8 cellular contexts compared by ENCODE assay signal in genomic region chr7:138000081-138000701, GRCh38. TPM values are rescaled to one million over a fixed set of nuclear protein-coding genes. Genes with fewer than 3 reads are reported as not detected.
DNase-seq lines count a peak whose midpoint lies in the region; ATAC-seq and TF ChIP-seq lines count a peak whose summit lies in the region.

No MANE protein-coding gene starts in this region.

- H3K9ac ChIP-seq in NT2/D1 (ENCODE audit: insufficient read length, low read depth), result peak overlapping the region; percentile 7

- H3K4me3 Mint-ChIP-seq in T-helper 1 cell treated with Interleukin-12 subunit alpha and Interleukin-12 subunit beta and Interleukin-4 antibody, amounts not matched to agents 30 μg/mL and 1 μg/mL, for 36 hours, result peak overlapping the region; percentile 95
- H3K4me3 Mint-ChIP-seq in chondrocyte (ENCODE audit: unreplicated experiment), result peak overlapping the region; percentile 96

- H3K4me1 Mint-ChIP-seq in T-helper 1 cell treated with Interleukin-12 subunit alpha and Interleukin-12 subunit beta and Interleukin-4 antibody, amounts not matched to agents 30 μg/mL and 1 μg/mL, for 36 hours (ENCODE audit: low read depth), result peaks cover 36% of the 10 kb centered on the region
- peaks cover 59% of the 10 kb centered on the region for H3K4me1 Mint-ChIP-seq in chondrocyte (ENCODE audit: low read depth)

- no peaks in the 10 kb centered on the region for H3K9me3 ChIP-seq in NT2/D1 (ENCODE audit: insufficient read depth, low read length)

- peak overlapping the region; percentile 87 for H3K4me3 ChIP-seq in NT2/D1 (ENCODE audit: insufficient read length, low read depth)

- ATAC-seq in left lobe of liver (peak; percentile 1), HG02870 (IDR thresholded peaks at IDR 0.05; ENCODE audit: unreplicated experiment) (no peak), GM18909 (IDR thresholded peaks at IDR 0.05; ENCODE audit: poor library complexity, unreplicated experiment) (no peak)

- H3K36me3 Mint-ChIP-seq in T-helper 1 cell treated with Interleukin-12 subunit alpha and Interleukin-12 subunit beta and Interleukin-4 antibody, amounts not matched to agents 30 μg/mL and 1 μg/mL, for 36 hours (ENCODE audit: low read depth), result peaks cover 20% of the 10 kb centered on the region
- peaks cover 17% of the 10 kb centered on the region for H3K36me3 Mint-ChIP-seq in chondrocyte (ENCODE audit: low read depth)

- H3K36me3 ChIP-seq in NT2/D1 (ENCODE audit: insufficient read depth, insufficient read length, low read length), result peaks cover 13% of the 10 kb centered on the region

- no peaks in the 10 kb centered on the region for H3K9me3 Mint-ChIP-seq in T-helper 1 cell treated with Interleukin-12 subunit alpha and Interleukin-12 subunit beta and Interleukin-4 antibody, amounts not matched to agents 30 μg/mL and 1 μg/mL, for 36 hours
- no peaks in the 10 kb centered on the region for H3K9me3 Mint-ChIP-seq in chondrocyte (ENCODE audit: low read depth)

- DNase-seq in T-helper 1 cell (no peak), NT2/D1 (ENCODE audit: low read depth, low spot score) (no peak), chondrocyte (ENCODE audit: low spot score) (no peak), left lobe of liver (ENCODE audit: low spot score) (peak; percentile 55), superior temporal gyrus (ENCODE audit: extremely low spot score) (peak; percentile 35)

- no peaks in the 10 kb centered on the region for H3K4me1 ChIP-seq in NT2/D1 (ENCODE audit: insufficient read depth, insufficient read length)

- TF ChIP-seq CTCF in chondrocyte (IDR thresholded peaks at IDR 0.05), result peak; percentile 5

- H3K27me3 Mint-ChIP-seq in T-helper 1 cell treated with Interleukin-12 subunit alpha and Interleukin-12 subunit beta and Interleukin-4 antibody, amounts not matched to agents 30 μg/mL and 1 μg/mL, for 36 hours (ENCODE audit: low read depth), result no peaks in the 10 kb centered on the region
- no peaks in the 10 kb centered on the region for H3K27me3 Mint-ChIP-seq in chondrocyte (ENCODE audit: low read depth)

- no peaks in the 10 kb centered on the region for H3K27me3 ChIP-seq in NT2/D1 (ENCODE audit: insufficient read depth, insufficient read length)

- H3K27ac Mint-ChIP-seq in T-helper 1 cell treated with Interleukin-12 subunit alpha and Interleukin-12 subunit beta and Interleukin-4 antibody, amounts not matched to agents 30 μg/mL and 1 μg/mL, for 36 hours, result peak overlapping the region; percentile 13
- peak overlapping the region; percentile 96 for H3K27ac Mint-ChIP-seq in chondrocyte (ENCODE audit: unreplicated experiment)

RNA-seq across cellular contexts. Expression of gene CREB3L2, which starts 1.7 kb away (rescaled TPM):
- total RNA-seq in chondrocyte (217 to 294 TPM (median 223 TPM) in 3 replicates), left lobe of liver (27.1 TPM)

Comparison
In these comparisons a context has a peak if more than half of its experiments do, and no peak if none do; other contexts are left out.
1. DNase-seq: peak in left lobe of liver (single experiment) and superior temporal gyrus (single experiment); none in T-helper 1 cell (0 of 5), NT2/D1 (single experiment) and chondrocyte (single experiment).